1 cellular context compared by ENCODE assay signal in genomic region chr20:47252879-47253307, GRCh38.
TF ChIP-seq lines count a peak whose summit lies in the region.

No MANE protein-coding gene starts in this region.

TF ChIP-seq in liver, 16 proteins besides CTCF, POLR2A, EP300 and RAD21 (continued from another document):
- TF ChIP-seq REST (IDR thresholded peaks at IDR 0.05) (peak; percentile 49), GABPA (IDR thresholded peaks at IDR 0.05 in 1 of 2, conservative IDR thresholded peaks at IDR 0.05 in 1 of 2) (no peak), SP1 (IDR thresholded peaks at IDR 0.05) (peak; percentile 52), MAX (IDR thresholded peaks at IDR 0.05) (peak; percentile 75), ATF3 (IDR thresholded peaks at IDR 0.05) (no peak), EGR1 (IDR thresholded peaks at IDR 0.05; ENCODE audit: low read depth in 2 of 2) (no peak), YY1 (IDR thresholded peaks at IDR 0.05) (peak; percentile 85), ZBTB33 (IDR thresholded peaks at IDR 0.05) (peak; percentile 84), JUND (IDR thresholded peaks at IDR 0.05) (peak; percentile 48), NR2F2 (IDR thresholded peaks at IDR 0.05) (peak; percentile 25)
TF ChIP-seq in liver: peak in this region for 11.
